In genomic region chr6:119285908-119286625, GRCh38 we compare ENCODE assay signal across 17 cellular contexts.
"Had no signal": no experiment of that assay in that cellular context is flagged by ENCODE, and none has a peak within 500 bp of the region (broad histone marks: within the 10 kb centered on the region; RNA-seq: fewer than 3 reads in every experiment).

No MANE protein-coding gene starts in this region.

- H3K27me3 ChIP-seq: brain microvascular endothelial cell, gastrocnemius medialis, heart left ventricle, neutrophil, thyroid gland had no signal

- H3K4me1 ChIP-seq: gastrocnemius medialis, thyroid gland had no signal

- H3K4me3 ChIP-seq: gastrocnemius medialis, heart left ventricle, thyroid gland had no signal

- ATAC-seq: gastrocnemius medialis; heart left ventricle; left colon; naive thymus-derived CD8-positive, alpha-beta T cell; stimulated activated memory B cell treated with anti-CD40 and anti-IgM and Interleukin-4, amounts not matched to agents 10 μg/mL and 1 μg/mL and 100 μg/mL, for 72 hours; T-cell had no signal

- DNase-seq: activated CD4-positive, alpha-beta T cell treated with anti-CD3 and anti-CD28 coated beads, Interleukin-2, amount 10 ng/mL, durations not matched to agents 7 days and 5 days; activated naive CD8-positive, alpha-beta T cell treated with anti-CD3 and anti-CD28 coated beads for 36 hours; brain microvascular endothelial cell; effector memory CD4-positive, alpha-beta T cell; gastrocnemius medialis; heart left ventricle; immature natural killer cell; left colon; naive thymus-derived CD8-positive, alpha-beta T cell; posterior cingulate gyrus; retina; stimulated activated CD4-positive, alpha-beta T cell treated with anti-CD3 and anti-CD28 coated beads, Interleukin-2, amount 100 ng/mL, for 48 hours; T-cell; T-helper 9 cell; thyroid gland had no signal

- H3K27ac ChIP-seq: brain microvascular endothelial cell, gastrocnemius medialis, heart left ventricle, neutrophil, thyroid gland had no signal

- H3K36me3 ChIP-seq: brain microvascular endothelial cell, gastrocnemius medialis, neutrophil, thyroid gland had no signal

- H3K9me3 ChIP-seq: gastrocnemius medialis, heart left ventricle, neutrophil, thyroid gland had no signal
